ENCODE assay signal across 8 cellular contexts in the genomic region with DNA sequence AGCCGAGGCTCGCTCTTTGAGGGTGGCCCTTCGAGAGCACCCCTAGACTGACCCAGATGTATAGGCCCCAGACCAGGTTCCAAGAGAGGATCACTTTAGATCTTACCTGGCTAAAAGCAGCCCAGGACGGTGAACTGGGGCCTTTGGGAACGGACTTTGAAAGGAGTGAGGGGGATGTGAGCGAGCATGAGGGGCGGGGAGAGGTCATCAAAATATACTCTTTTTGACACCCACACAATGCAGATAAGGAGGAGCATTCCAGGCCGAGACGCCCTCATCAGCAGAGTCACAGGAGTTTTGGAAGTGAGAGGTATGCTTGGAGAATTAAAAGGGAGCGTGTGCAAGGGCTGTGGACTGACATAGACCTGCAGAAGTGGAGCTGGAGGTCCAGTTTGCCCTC. TPM values are rescaled to one million over a fixed set of nuclear protein-coding genes. Genes with fewer than 3 reads are reported as not detected.
DNase-seq lines count a peak whose midpoint lies in the region; ATAC-seq and TF ChIP-seq lines count a peak whose summit lies in the region.

No MANE protein-coding gene starts in this region.

- ATAC-seq in CD4-positive, CD25-positive, alpha-beta regulatory T cell (ENCODE audit: low read depth in 2 of 2) = no peak

- H3K27ac ChIP-seq in CD4-positive, CD25-positive, alpha-beta regulatory T cell (ENCODE audit: insufficient read depth, low read length, poor library complexity, severe bottlenecking) = peak overlapping the region; percentile 47
- no peak overlapping the region for H3K27ac ChIP-seq in endodermal cell (ENCODE audit: low read depth, low read length)

- H3K36me3 Mint-ChIP-seq in CD4-positive, CD25-positive, alpha-beta regulatory T cell = peaks cover 4% of the 10 kb centered on the region
- peaks cover 43% of the 10 kb centered on the region for H3K36me3 Mint-ChIP-seq in endodermal cell (ENCODE audit: low read depth)

- H3K9me3 ChIP-seq in CD4-positive, CD25-positive, alpha-beta regulatory T cell (ENCODE audit: control insufficient read depth in 2 of 2, low read length in 2 of 2) = no peaks in the 10 kb centered on the region
- H3K9me3 ChIP-seq in endodermal cell (ENCODE audit: control insufficient read depth, low read length) = no peaks in the 10 kb centered on the region
- peaks cover 4% of the 10 kb centered on the region for H3K9me3 ChIP-seq in neuron (ENCODE audit: low read length)

- H3K4me1 Mint-ChIP-seq in CD4-positive, CD25-positive, alpha-beta regulatory T cell = peaks cover 0 to 39% (median 10%) of the 10 kb centered on the region in 4 donors
- H3K4me1 Mint-ChIP-seq in endodermal cell = no peaks in the 10 kb centered on the region

- H3K36me3 ChIP-seq in CD4-positive, CD25-positive, alpha-beta regulatory T cell (ENCODE audit: control insufficient read depth, insufficient read depth, low read length) = no peaks in the 10 kb centered on the region
- H3K36me3 ChIP-seq in endodermal cell (ENCODE audit: control insufficient read depth, insufficient read depth, low read length) (peaks cover 24% of the 10 kb centered on the region), neuron (ENCODE audit: insufficient read depth, low read length) (peaks cover 9% of the 10 kb centered on the region)

- peak overlapping the region in 2 of 3 donors; percentile 94 to 97 for H3K27ac Mint-ChIP-seq in CD4-positive, CD25-positive, alpha-beta regulatory T cell
- peak overlapping the region; percentile 93 for H3K27ac Mint-ChIP-seq in endodermal cell

- H3K4me3 ChIP-seq in CD4-positive, CD25-positive, alpha-beta regulatory T cell (ENCODE audit: low read depth, low read length) = peak overlapping the region; percentile 78
- H3K4me3 ChIP-seq in NB4 (ENCODE audit: low read depth, low read length) = peak overlapping the region; percentile 87
- H3K4me3 ChIP-seq in endodermal cell (ENCODE audit: low read length) = peak overlapping the region; percentile 92
- H3K4me3 ChIP-seq in neuron (ENCODE audit: low read length) = peak overlapping the region; percentile 86

- no peaks in the 10 kb centered on the region for H3K27me3 ChIP-seq in CD4-positive, CD25-positive, alpha-beta regulatory T cell (ENCODE audit: control insufficient read depth, insufficient read depth, low read length)
- no peaks in the 10 kb centered on the region for H3K27me3 ChIP-seq in endodermal cell (ENCODE audit: control insufficient read depth, insufficient read depth, low read length, poor library complexity, severe bottlenecking)
- H3K27me3 ChIP-seq in neuron (ENCODE audit: insufficient read depth, low read length) = no peaks in the 10 kb centered on the region

- H3K9me3 Mint-ChIP-seq in CD4-positive, CD25-positive, alpha-beta regulatory T cell = peaks cover 0 to 2% (median 0%) of the 10 kb centered on the region in 7 donors
- H3K9me3 Mint-ChIP-seq in endodermal cell = peaks cover 83% of the 10 kb centered on the region

- H3K4me1 ChIP-seq in CD4-positive, CD25-positive, alpha-beta regulatory T cell (ENCODE audit: control insufficient read depth, insufficient read depth, low read length, poor library complexity, severe bottlenecking) = peaks cover 19% of the 10 kb centered on the region
- H3K4me1 ChIP-seq in endodermal cell (ENCODE audit: control insufficient read depth, insufficient read depth, low read length) (no peaks in the 10 kb centered on the region), neuron (ENCODE audit: insufficient read depth, low read length) (peaks cover 9% of the 10 kb centered on the region)

- no peak for TF ChIP-seq POLR2A in NB4 (IDR thresholded peaks at IDR 0.05; ENCODE audit: extremely low read depth, insufficient read length)

- peak overlapping the region; percentile 92 to 96 (median 94) for H3K4me3 Mint-ChIP-seq in CD4-positive, CD25-positive, alpha-beta regulatory T cell
- H3K4me3 Mint-ChIP-seq in endodermal cell = peak overlapping the region; percentile 91

- H3K9ac ChIP-seq in endodermal cell (ENCODE audit: extremely low read depth, low read length, poor library complexity, severe bottlenecking) = peak overlapping the region; percentile 77

- no peak for DNase-seq in CD4-positive, CD25-positive, alpha-beta regulatory T cell
- DNase-seq in NB4 (ENCODE audit: low read depth) (no peak), endodermal cell (no peak), Ammon's horn (ENCODE audit: low spot score) (no peak), dedifferentiated amniotic fluid mesenchymal stem cell (ENCODE audit: extremely low spot score) (no peak), NCI-H1092 (lab: John Stamatoyannopoulos, UW) (no peak), GM03348 (ENCODE audit: low spot score) (no peak)

- WGBS in endodermal cell (ENCODE audit: insufficient coverage in 1 of 2, insufficient read length in 1 of 2), 2 experiments = 0 to 6% methylated on average over 1 to 7 of the region's 10 CpGs

- no peak overlapping the region for H2AFZ ChIP-seq in neuron (ENCODE audit: low read depth, low read length)

- H3K27me3 Mint-ChIP-seq in CD4-positive, CD25-positive, alpha-beta regulatory T cell = no peaks in the 10 kb centered on the region
- no peaks in the 10 kb centered on the region for H3K27me3 Mint-ChIP-seq in endodermal cell (ENCODE audit: insufficient read depth)

- TF ChIP-seq CTCF in NB4 (IDR thresholded peaks at IDR 0.05; ENCODE audit: low read depth, low read length) = no peak
- no peak for TF ChIP-seq CTCF in endodermal cell (conservative IDR thresholded peaks at IDR 0.05)

RNA-seq across cellular contexts. Expression of a gene that starts 0.5 kb away (rescaled TPM):
- 8.4 TPM for total RNA-seq in CD4-positive, CD25-positive, alpha-beta regulatory T cell
- polyA plus RNA-seq in CD4-positive, CD25-positive, alpha-beta regulatory T cell = 10 to 100 TPM; 15.8 to 27.4 (median 17.4) TPM
- 10 to 100 TPM; 25.8 to 34.8 TPM for total RNA-seq in endodermal cell
- 42.1 TPM for polyA plus RNA-seq in endodermal cell (2013, experiment 1 of 2)
- 39.3 TPM for polyA plus RNA-seq in endodermal cell (2013, experiment 2 of 2)

RNA-seq across cellular contexts. Expression of a gene that starts 0.8 kb away (rescaled TPM):
- 6.1 TPM for total RNA-seq in CD4-positive, CD25-positive, alpha-beta regulatory T cell
- 10 to 100 TPM; 19.3 to 22.2 (median 20.7) TPM for polyA plus RNA-seq in CD4-positive, CD25-positive, alpha-beta regulatory T cell
- 10 to 100 TPM; 44.1 to 54.3 TPM for total RNA-seq in endodermal cell
- 76.6 TPM for polyA plus RNA-seq in endodermal cell (2013, experiment 1 of 2)
- polyA plus RNA-seq in endodermal cell (2013, experiment 2 of 2) = 74.4 TPM
